8 cellular contexts compared by ENCODE assay signal in genomic region chrX:40095588-40096394, GRCh38. TPM values are rescaled to one million over a fixed set of nuclear protein-coding genes. Genes with fewer than 3 reads are reported as not detected.
DNase-seq lines count a peak whose midpoint lies in the region; ATAC-seq and TF ChIP-seq lines count a peak whose summit lies in the region.

No MANE protein-coding gene starts in this region.

- peak overlapping the region; percentile 87 for H3K27ac ChIP-seq in C4-2B
- H3K27ac ChIP-seq in HL-60 (replicated peaks): peak overlapping the region; percentile 87

- POLR2A ChIA-PET in activated CD4-positive, alpha-beta memory T cell treated with anti-CD3 and anti-CD28 coated beads for 36 hours (lab: Charles Lee): interaction anchor here (0.6 to 2.7 kb wide), 4 partner anchors 72 to 81 kb away, joined by 3 to 10 read pairs (median 7); no protein-coding TSS in a partner anchor

- peaks cover 4% of the 10 kb centered on the region for H3K36me3 Mint-ChIP-seq in activated CD4-positive, alpha-beta memory T cell treated with anti-CD3 and anti-CD28 coated beads for 36 hours

- peak overlapping the region; percentile 86 for H3K27ac Mint-ChIP-seq in activated CD4-positive, alpha-beta memory T cell treated with anti-CD3 and anti-CD28 coated beads for 36 hours

- H3K27me3 ChIP-seq in HL-60 (ENCODE audit: insufficient read depth, poor library complexity, severe bottlenecking): no peaks in the 10 kb centered on the region

- intact Hi-C loops in activated CD4-positive, alpha-beta memory T cell treated with anti-CD3 and anti-CD28 coated beads for 36 hours (cut with micrococcal nuclease): loop anchor here (1.0 to 10.0 kb wide), 6 partner anchors 79 to 323 kb away; no protein-coding TSS in a partner anchor

- no peak for ATAC-seq in GM18520 (IDR thresholded peaks at IDR 0.05; ENCODE audit: unreplicated experiment)

- CTCF ChIA-PET in activated CD4-positive, alpha-beta memory T cell treated with anti-CD3 and anti-CD28 coated beads for 36 hours (lab: Charles Lee): interaction anchor here (0.6 kb wide), 2 partner anchors 285 to 449 kb away, joined by 3 read pairs; no protein-coding TSS in a partner anchor

- H3K4me3 ChIP-seq in HL-60 (replicated peaks; ENCODE audit: insufficient read depth, low read length) (peak overlapping the region; percentile 57), fibroblast of villous mesenchyme (ENCODE audit: low read depth, low read length) (peak overlapping the region; percentile 67)

- peak in 1 of 2 experiments; percentile 72 for DNase-seq in HL-60 (ENCODE audit: low read depth in 1 of 2, low spot score in 1 of 2)
- DNase-seq in activated CD4-positive, alpha-beta memory T cell treated with anti-CD3 and anti-CD28 coated beads for 36 hours: peak; percentile 46
- peak; percentile 44 for DNase-seq in fibroblast of villous mesenchyme (ENCODE audit: low read depth)
- peak; percentile 41 for DNase-seq in pons (ENCODE audit: low spot score)
- no peak for DNase-seq in activated CD4-positive, CD25-positive, alpha-beta regulatory T cell (lab: John Stamatoyannopoulos, UW)
- DNase-seq in D341Med (ENCODE audit: low spot score): no peak

- H3K9me3 Mint-ChIP-seq in activated CD4-positive, alpha-beta memory T cell treated with anti-CD3 and anti-CD28 coated beads for 36 hours: no peaks in the 10 kb centered on the region

- TF ChIP-seq CTCF in C4-2B (conservative IDR thresholded peaks at IDR 0.05): no peak
- TF ChIP-seq CTCF in HL-60 (IDR thresholded peaks at IDR 0.05; ENCODE audit: insufficient read depth, low read length): no peak
- TF ChIP-seq CTCF in fibroblast of villous mesenchyme (IDR thresholded peaks at IDR 0.05; ENCODE audit: insufficient read depth, low read depth, low read length): no peak

- H3K4me1 Mint-ChIP-seq in activated CD4-positive, alpha-beta memory T cell treated with anti-CD3 and anti-CD28 coated beads for 36 hours (ENCODE audit: low read depth): peaks cover 34% of the 10 kb centered on the region

- H3K4me3 Mint-ChIP-seq in activated CD4-positive, alpha-beta memory T cell treated with anti-CD3 and anti-CD28 coated beads for 36 hours: peak overlapping the region; percentile 81

- H3K27me3 Mint-ChIP-seq in activated CD4-positive, alpha-beta memory T cell treated with anti-CD3 and anti-CD28 coated beads for 36 hours: no peaks in the 10 kb centered on the region

RNA-seq across cellular contexts. Expression of gene BCOR, which starts 2.0 kb away (rescaled TPM):
- 10 to 100 TPM; 33.7 to 35.0 TPM for total RNA-seq in activated CD4-positive, alpha-beta memory T cell treated with anti-CD3 and anti-CD28 coated beads for 36 hours
- 23.8 and 24.2 TPM in 2 replicates for total RNA-seq in fibroblast of villous mesenchyme

Comparison
In these comparisons a context has a peak if more than half of its experiments do, and no peak if none do; other contexts are left out.
1. DNase-seq: peak in activated CD4-positive, alpha-beta memory T cell treated with anti-CD3 and anti-CD28 coated beads for 36 hours (single experiment), fibroblast of villous mesenchyme (single experiment) and pons (single experiment); none in activated CD4-positive, CD25-positive, alpha-beta regulatory T cell (0 of 4) and D341Med (single experiment).